In the genomic region with DNA sequence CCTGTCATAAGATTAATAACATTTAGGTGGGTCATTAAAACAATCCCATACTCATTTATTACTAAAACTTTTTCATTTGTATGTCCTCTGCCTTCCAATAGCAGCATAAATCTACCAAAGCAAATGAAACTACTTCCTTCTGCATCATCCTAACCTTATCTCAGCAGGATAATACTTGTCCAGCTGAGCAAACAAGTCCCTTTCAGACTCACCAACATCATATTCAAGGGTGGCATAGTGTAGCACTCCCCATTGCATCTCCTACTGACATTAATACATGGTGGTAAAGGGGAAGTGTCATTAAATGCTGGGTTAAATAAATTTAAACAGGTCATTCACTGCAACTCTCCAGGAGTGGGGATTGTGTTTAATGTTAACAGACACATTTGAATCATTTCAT, we compare ENCODE assay signal across 1 cellular context.
TF ChIP-seq lines count a peak whose summit lies in the region.

No MANE protein-coding gene starts in this region.

TF ChIP-seq in K562, 482 proteins besides CTCF, POLR2A, EP300 and RAD21:
- peak; percentile 63 to 98; a peak in 3 of 4 replicates for TF ChIP-seq FOXA3 (CRISPR knock-in tag; conservative IDR thresholded peaks at IDR 0.05 in 1 of 2, IDR thresholded peaks at IDR 0.05 in 1 of 2)
- TF ChIP-seq IFI16 (CRISPR knock-in tag; IDR thresholded peaks at IDR 0.05), result no peak
